ENCODE assay signal across 29 cellular contexts in the genomic region with DNA sequence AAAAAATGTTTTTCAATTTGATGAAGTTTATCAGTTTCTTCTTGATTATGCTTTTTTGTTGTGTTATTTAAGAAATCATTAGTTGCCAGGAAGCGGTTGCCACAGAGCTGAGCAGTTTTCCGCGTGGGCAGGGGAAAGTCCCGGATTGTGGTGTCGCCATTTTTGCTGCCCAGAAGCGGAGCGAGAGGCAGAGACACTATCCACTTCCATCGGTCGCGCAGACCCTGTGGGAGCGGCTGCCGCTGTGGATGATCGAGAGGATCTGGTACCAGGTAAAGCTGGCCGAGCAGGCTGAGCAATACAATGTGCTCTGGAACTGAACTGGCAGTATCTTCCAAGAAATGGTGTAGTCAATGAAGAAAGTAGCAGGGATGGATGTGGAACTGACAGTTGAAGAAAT.
"Had no signal": no experiment of that assay in that cellular context is flagged by ENCODE, and none has a peak within 500 bp of the region (broad histone marks: within the 10 kb centered on the region; RNA-seq: fewer than 3 reads in every experiment).

No MANE protein-coding gene starts in this region.

- H3K36me3 ChIP-seq: left lung, lower lobe of right lung, pancreas, prostate gland, stomach, thoracic aorta, tibial artery, upper lobe of right lung had no signal

- H3K27ac ChIP-seq: left lung, lower lobe of right lung, pancreas, prostate gland, skin epidermis, stomach, thoracic aorta, tibial artery, upper lobe of right lung had no signal

- ATAC-seq: left colon; left lung; lower lobe of right lung; natural killer cell treated with Interleukin-12 subunit alpha and Interleukin-12 subunit beta and Interleukin-15 and Interleukin-18, amount 100 ng/mL, for 72 hours; pancreas; right cardiac atrium; sciatic nerve; stimulated activated naive B cell treated with anti-CD40 and anti-IgM and Interleukin-4, amounts not matched to agents 10 μg/mL and 1 μg/mL and 100 μg/mL, for 72 hours; stimulated activated naive CD8-positive, alpha-beta T cell treated with anti-CD3 and anti-CD28 coated beads, Interleukin-15, Interleukin-2, amounts not matched to agents 100 U/mL and 50 U/mL, for 24 hours; upper lobe of right lung had no signal

- H3K27ac Mint-ChIP-seq: immature natural killer cell; naive B cell; natural killer cell treated with Interleukin-12 subunit alpha and Interleukin-12 subunit beta and Interleukin-15 and Interleukin-18, amount 100 ng/mL, for 72 hours; stimulated activated naive B cell treated with anti-CD40 and anti-IgM and Interleukin-4, amounts not matched to agents 10 μg/mL and 1 μg/mL and 100 μg/mL, for 72 hours had no signal

- H3K36me3 Mint-ChIP-seq: immature natural killer cell; naive B cell; natural killer cell treated with Interleukin-12 subunit alpha and Interleukin-12 subunit beta and Interleukin-15 and Interleukin-18, amount 100 ng/mL, for 72 hours; stimulated activated naive B cell treated with anti-CD40 and anti-IgM and Interleukin-4, amounts not matched to agents 10 μg/mL and 1 μg/mL and 100 μg/mL, for 72 hours had no signal

- H3K4me1 Mint-ChIP-seq: immature natural killer cell; naive B cell; stimulated activated naive B cell treated with anti-CD40 and anti-IgM and Interleukin-4, amounts not matched to agents 10 μg/mL and 1 μg/mL and 100 μg/mL, for 72 hours had no signal

- H3K27me3 Mint-ChIP-seq: naive B cell; natural killer cell treated with Interleukin-12 subunit alpha and Interleukin-12 subunit beta and Interleukin-15 and Interleukin-18, amount 100 ng/mL, for 72 hours; stimulated activated naive B cell treated with anti-CD40 and anti-IgM and Interleukin-4, amounts not matched to agents 10 μg/mL and 1 μg/mL and 100 μg/mL, for 72 hours had no signal

- H3K4me3 Mint-ChIP-seq: immature natural killer cell; naive B cell; natural killer cell treated with Interleukin-12 subunit alpha and Interleukin-12 subunit beta and Interleukin-15 and Interleukin-18, amount 100 ng/mL, for 72 hours; stimulated activated naive B cell treated with anti-CD40 and anti-IgM and Interleukin-4, amounts not matched to agents 10 μg/mL and 1 μg/mL and 100 μg/mL, for 72 hours had no signal

- H3K4me1 ChIP-seq: left lung, lower lobe of right lung, pancreas, prostate gland, stomach, tibial artery, upper lobe of right lung had no signal

- DNase-seq: hypothalamus; immature natural killer cell; kidney; left colon; left lung; lower lobe of right lung; mammary epithelial cell; mesenchymal stem cell; naive B cell; nucleus accumbens; pancreas; posterior cingulate gyrus; retina; right cardiac atrium; stimulated activated CD4-positive, alpha-beta T cell treated with anti-CD3 and anti-CD28 coated beads, Interleukin-12 subunit alpha, Interleukin-12 subunit beta, amount 100 ng/mL, for 4 hours; stimulated activated CD4-positive, alpha-beta T cell treated with anti-CD3 and anti-CD28 coated beads, Interleukin-15, amount 100 ng/mL, for 24 hours; stimulated activated CD4-positive, alpha-beta T cell treated with anti-CD3 and anti-CD28 coated beads, Interleukin-2, amount 100 ng/mL, for 24 hours; stimulated activated CD4-positive, alpha-beta T cell treated with anti-CD3 and anti-CD28 coated beads, Interleukin-4, amount 100 ng/mL, for 1 hour; stimulated activated naive B cell treated with anti-CD40 and anti-IgM and Interleukin-4, amounts not matched to agents 10 μg/mL and 1 μg/mL and 100 μg/mL, for 72 hours; stimulated activated naive CD8-positive, alpha-beta T cell treated with anti-CD3 and anti-CD28 coated beads, Interleukin-15, Interleukin-2, amounts not matched to agents 100 U/mL and 50 U/mL, for 24 hours; stomach; tibial artery; trophoblast cell; upper lobe of right lung had no signal

- H3K27me3 ChIP-seq: left lung, pancreas, stomach, tibial artery, upper lobe of right lung had no signal

- H3K9me3 ChIP-seq: pancreas, prostate gland, thoracic aorta had no signal

- H3K4me3 ChIP-seq: left lung, lower lobe of right lung, pancreas, prostate gland, skin epidermis, stomach, thoracic aorta, tibial artery, upper lobe of right lung had no signal
